ENCODE assay signal across 8 cellular contexts in genomic region chr4:173074501-173074946, GRCh38.
DNase-seq lines count a peak whose midpoint lies in the region; ATAC-seq and TF ChIP-seq lines count a peak whose summit lies in the region.

No MANE protein-coding gene starts in this region.

- DNase-seq in COR-L47 (lab: John Stamatoyannopoulos, UW) (peak; percentile 45), adrenal gland (peak in 6 of 7 donors; percentile 13 to 66 (median 33)), kidney glomerular epithelial cell (lab: John Stamatoyannopoulos, UW) (peak; percentile 88), suprapubic skin (ENCODE audit: low spot score in 2 of 2) (no peak), NCI-H345 (lab: John Stamatoyannopoulos, UW) (no peak), dermis blood vessel endothelial cell (no peak)

- TF ChIP-seq EP300 in Ishikawa (IDR thresholded peaks at IDR 0.05; ENCODE audit: borderline replicate concordance) = peak; percentile 71; the same call in 1 of the 2 replicates
- no peak for TF ChIP-seq EP300 in suprapubic skin (IDR thresholded peaks at IDR 0.05)

- no peak overlapping the region for H3K27ac ChIP-seq in adrenal gland
- H3K27ac ChIP-seq in suprapubic skin = no peak overlapping the region

- no peaks in the 10 kb centered on the region for H3K27me3 ChIP-seq in adrenal gland
- no peaks in the 10 kb centered on the region for H3K27me3 ChIP-seq in suprapubic skin

- ATAC-seq in HG03571 (IDR thresholded peaks at IDR 0.05; ENCODE audit: unreplicated experiment) = no peak

- 58 to 80% (median 70%) methylated on average over 3 of the region's 3 CpGs for WGBS in adrenal gland, 4 donors
- WGBS in suprapubic skin = 56% methylated on average over 3 of the region's 3 CpGs

- no peak for TF ChIP-seq CTCF in adrenal gland (IDR thresholded peaks at IDR 0.05)
- no peak for TF ChIP-seq CTCF in suprapubic skin (IDR thresholded peaks at IDR 0.05)

- H3K4me3 ChIP-seq in adrenal gland (no peak overlapping the region), suprapubic skin (no peak overlapping the region)

- H3K36me3 ChIP-seq in adrenal gland (replicated peaks in 1 of 2) = no peaks in the 10 kb centered on the region
- H3K36me3 ChIP-seq in suprapubic skin = no peaks in the 10 kb centered on the region

- TF ChIP-seq POLR2A in adrenal gland (IDR thresholded peaks at IDR 0.05) (no peak), suprapubic skin (IDR thresholded peaks at IDR 0.05) (no peak)

- H3K9me3 ChIP-seq in adrenal gland (replicated peaks in 1 of 3) (peaks cover 0 to 6% (median 0%) of the 10 kb centered on the region in 3 donors), suprapubic skin (no peaks in the 10 kb centered on the region)

- H3K4me1 ChIP-seq in adrenal gland (replicated peaks in 1 of 2) (no peaks in the 10 kb centered on the region), suprapubic skin (no peaks in the 10 kb centered on the region)

- peak; percentile 16; the same call in 1 of the 2 replicates for TF ChIP-seq RAD21 in Ishikawa (IDR thresholded peaks at IDR 0.05; ENCODE audit: low read depth)

- intact Hi-C loops in adrenal gland (cut with DNase I) = no loop called here

TF ChIP-seq in Ishikawa, 13 proteins besides CTCF, POLR2A, EP300 and RAD21:
- TF ChIP-seq CEBPB (IDR thresholded peaks at IDR 0.05) (peak; percentile 98), MAX (IDR thresholded peaks at IDR 0.05) (peak; percentile 95), ZBTB7A (IDR thresholded peaks at IDR 0.05; ENCODE audit: low read depth) (no peak), YY1 (IDR thresholded peaks at IDR 0.05; ENCODE audit: low read depth) (no peak), FOXM1 (IDR thresholded peaks at IDR 0.05; ENCODE audit: borderline replicate concordance, low read depth) (no peak), TAF1 (IDR thresholded peaks at IDR 0.05; ENCODE audit: low read depth) (no peak), CREB1 (IDR thresholded peaks at IDR 0.05; ENCODE audit: low read depth) (no peak), EGR1 (IDR thresholded peaks at IDR 0.05) (no peak), REST (IDR thresholded peaks at IDR 0.05; ENCODE audit: low read depth) (no peak), TCF12 (IDR thresholded peaks at IDR 0.05; ENCODE audit: low read depth) (peak; percentile 88), TEAD4 (IDR thresholded peaks at IDR 0.05) (peak; percentile 78), NFIC (IDR thresholded peaks at IDR 0.05) (0 out of 2 replicates have a peak, but pooled peaks have one; percentile 17)
- TF ChIP-seq, protein P1, sequence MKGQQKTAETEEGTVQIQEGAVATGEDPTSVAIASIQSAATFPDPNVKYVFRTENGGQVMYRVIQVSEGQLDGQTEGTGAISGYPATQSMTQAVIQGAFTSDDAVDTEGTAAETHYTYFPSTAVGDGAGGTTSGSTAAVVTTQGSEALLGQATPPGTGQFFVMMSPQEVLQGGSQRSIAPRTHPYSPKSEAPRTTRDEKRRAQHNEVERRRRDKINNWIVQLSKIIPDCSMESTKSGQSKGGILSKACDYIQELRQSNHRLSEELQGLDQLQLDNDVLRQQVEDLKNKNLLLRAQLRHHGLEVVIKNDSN (IDR thresholded peaks at IDR 0.05) = peak; percentile 43; the same call in 1 of the 2 replicates

Comparison
In these comparisons a context has a peak if more than half of its experiments do, and no peak if none do; other contexts are left out.
1. DNase-seq: peak in COR-L47 (single experiment), adrenal gland (6 of 7) and kidney glomerular epithelial cell (single experiment); none in suprapubic skin (0 of 2), NCI-H345 (single experiment) and dermis blood vessel endothelial cell (single experiment).